Comparison of ENCODE assay signal across 29 cellular contexts in the genomic region with DNA sequence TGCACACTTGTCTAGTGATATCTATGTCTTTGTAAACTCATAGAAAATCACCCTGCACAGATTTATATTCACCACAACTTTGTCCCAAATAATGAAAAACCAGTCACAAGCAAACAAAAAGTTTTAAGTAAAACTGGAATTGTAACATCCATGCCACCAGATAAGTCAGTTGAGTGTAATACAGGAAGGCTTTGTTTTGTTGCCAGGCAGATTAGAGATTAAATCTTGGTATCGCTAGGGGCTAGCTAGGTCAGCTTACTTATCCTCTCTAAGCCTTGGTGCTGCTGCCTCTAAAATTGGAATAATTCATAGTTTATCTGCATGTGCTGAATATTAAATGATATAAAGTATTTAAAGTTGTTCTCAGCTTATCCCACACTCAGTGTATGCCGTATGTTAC.
"Had no signal": no experiment of that assay in that cellular context is flagged by ENCODE, and none has a peak within 500 bp of the region (broad histone marks: within the 10 kb centered on the region; RNA-seq: fewer than 3 reads in every experiment).

No MANE protein-coding gene starts in this region.

- H3K27ac ChIP-seq: adrenal gland, body of pancreas, epithelial cell of prostate, esophagus squamous epithelium, heart right ventricle, left lung, lower lobe of right lung, transverse colon, VCaP had no signal

- H3K27me3 ChIP-seq: adrenal gland, body of pancreas, esophagus squamous epithelium, heart right ventricle, left lung, transverse colon had no signal

- DNase-seq: activated CD4-positive, alpha-beta memory T cell treated with anti-CD3 and anti-CD28 coated beads for 36 hours; activated CD4-positive, alpha-beta T cell treated with anti-CD3 and anti-CD28 coated beads for 48 hours; activated CD8-positive, alpha-beta memory T cell treated with anti-CD3 and anti-CD28 coated beads, Interleukin-2, amount 50 U/mL, for 4 hours; activated effector memory CD4-positive, alpha-beta T cell treated with anti-CD3 and anti-CD28 coated beads, Interleukin-2, amount 50 U/mL, for 16 hours; activated naive CD4-positive, alpha-beta T cell treated with anti-CD3 and anti-CD28 coated beads for 36 hours; activated naive CD8-positive, alpha-beta T cell treated with anti-CD3 and anti-CD28 coated beads for 36 hours; activated T-cell treated with anti-CD3 and anti-CD28 coated beads, Interleukin-2, amount 50 U/mL, for 1 hour; adrenal gland; aorta; body of pancreas; dermis blood vessel endothelial cell; effector CD4-positive, alpha-beta T cell; esophagus squamous epithelium; foreskin melanocyte; heart right ventricle; left lung; lower lobe of right lung; mesenchymal stem cell; natural killer cell; posterior cingulate gyrus; retina; stimulated activated CD4-positive, alpha-beta T cell treated with anti-CD3 and anti-CD28 coated beads, Interleukin-15, amount 100 ng/mL, for 24 hours; stimulated activated CD4-positive, alpha-beta T cell treated with anti-CD3 and anti-CD28 coated beads, Interleukin-2, amount 100 ng/mL, for 24 hours; stimulated activated naive B cell treated with anti-CD40 and anti-IgM and Interleukin-4, amounts not matched to agents 10 μg/mL and 1 μg/mL and 100 μg/mL, for 72 hours; T-helper 9 cell; transverse colon had no signal

- H3K4me1 ChIP-seq: adrenal gland, body of pancreas, esophagus squamous epithelium, heart right ventricle, left lung, lower lobe of right lung, transverse colon had no signal

- H3K27ac Mint-ChIP-seq: activated CD4-positive, alpha-beta memory T cell treated with anti-CD3 and anti-CD28 coated beads for 36 hours; activated naive CD4-positive, alpha-beta T cell treated with anti-CD3 and anti-CD28 coated beads for 36 hours; activated naive CD8-positive, alpha-beta T cell treated with anti-CD3 and anti-CD28 coated beads for 36 hours; activated T-helper 1 cell treated with anti-CD3 and anti-CD28 coated beads, Interleukin-12 subunit alpha, Interleukin-12 subunit beta, Interleukin-2, Interleukin-4 antibody, amounts not matched to agents 30 ng/mL and 10 ng/mL and 1 ng/mL, durations not matched to agents 14 hours and 24 hours and 36 hours; natural killer cell; stimulated activated naive B cell treated with anti-CD40 and anti-IgM and Interleukin-4, amounts not matched to agents 10 μg/mL and 1 μg/mL and 100 μg/mL, for 72 hours had no signal

- H3K27me3 Mint-ChIP-seq: activated CD4-positive, alpha-beta memory T cell treated with anti-CD3 and anti-CD28 coated beads for 36 hours; activated naive CD8-positive, alpha-beta T cell treated with anti-CD3 and anti-CD28 coated beads for 36 hours; stimulated activated naive B cell treated with anti-CD40 and anti-IgM and Interleukin-4, amounts not matched to agents 10 μg/mL and 1 μg/mL and 100 μg/mL, for 72 hours had no signal

- H3K4me3 ChIP-seq: adrenal gland, body of pancreas, esophagus squamous epithelium, heart right ventricle, left lung, lower lobe of right lung, transverse colon had no signal

- H3K4me3 Mint-ChIP-seq: activated CD4-positive, alpha-beta memory T cell treated with anti-CD3 and anti-CD28 coated beads for 36 hours; activated naive CD4-positive, alpha-beta T cell treated with anti-CD3 and anti-CD28 coated beads for 36 hours; activated naive CD8-positive, alpha-beta T cell treated with anti-CD3 and anti-CD28 coated beads for 36 hours; activated T-helper 1 cell treated with anti-CD3 and anti-CD28 coated beads, Interleukin-12 subunit alpha, Interleukin-12 subunit beta, Interleukin-2, Interleukin-4 antibody, amounts not matched to agents 30 ng/mL and 10 ng/mL and 1 ng/mL, durations not matched to agents 14 hours and 24 hours and 36 hours; natural killer cell; stimulated activated naive B cell treated with anti-CD40 and anti-IgM and Interleukin-4, amounts not matched to agents 10 μg/mL and 1 μg/mL and 100 μg/mL, for 72 hours had no signal

- H3K36me3 ChIP-seq: adrenal gland, esophagus squamous epithelium, heart right ventricle, left lung, lower lobe of right lung, transverse colon had no signal

- H3K36me3 Mint-ChIP-seq: activated CD4-positive, alpha-beta memory T cell treated with anti-CD3 and anti-CD28 coated beads for 36 hours; activated naive CD8-positive, alpha-beta T cell treated with anti-CD3 and anti-CD28 coated beads for 36 hours; stimulated activated naive B cell treated with anti-CD40 and anti-IgM and Interleukin-4, amounts not matched to agents 10 μg/mL and 1 μg/mL and 100 μg/mL, for 72 hours had no signal

- H3K4me1 Mint-ChIP-seq: activated naive CD8-positive, alpha-beta T cell treated with anti-CD3 and anti-CD28 coated beads for 36 hours; natural killer cell; stimulated activated naive B cell treated with anti-CD40 and anti-IgM and Interleukin-4, amounts not matched to agents 10 μg/mL and 1 μg/mL and 100 μg/mL, for 72 hours had no signal

- H3K9me3 ChIP-seq: lower lobe of right lung had no signal
